Comparison of ENCODE assay signal across 1 cellular context in the genomic region with DNA sequence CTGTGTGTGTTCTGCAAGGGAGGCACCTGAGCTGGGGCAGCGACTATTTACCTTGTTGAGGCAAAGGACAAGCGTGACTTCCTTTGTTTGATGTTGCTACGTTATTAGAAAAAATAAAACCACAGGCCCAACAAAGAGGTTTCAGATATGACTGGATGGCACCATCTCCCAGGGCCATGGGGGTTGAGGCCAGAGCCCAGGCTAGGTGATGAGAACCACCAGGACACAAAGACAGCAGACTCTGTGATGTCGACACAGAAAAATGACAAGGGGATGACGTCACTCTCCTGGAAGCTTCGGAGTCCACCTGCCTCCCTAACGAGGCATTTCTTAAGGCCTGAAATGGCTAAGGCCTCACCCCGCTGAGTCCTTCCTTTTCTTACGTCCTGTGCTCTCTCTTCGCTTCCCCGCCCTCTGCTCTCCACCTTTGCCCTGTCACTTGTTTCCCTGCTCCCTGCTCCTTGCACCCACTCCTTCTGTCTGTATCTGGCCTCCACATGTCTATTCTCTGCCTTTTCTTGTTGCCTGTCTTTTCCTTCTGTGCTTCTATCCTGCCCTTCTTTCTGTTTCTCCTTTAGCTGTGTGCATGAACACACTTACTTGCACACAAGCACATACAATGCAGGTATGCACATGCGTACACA.
A peak's percentile ranks its signal among the peaks of the same experiment; 100 is the strongest.
TF ChIP-seq lines count a peak whose summit lies in the region.

No MANE protein-coding gene starts in this region.

TF ChIP-seq in GM12878, 131 proteins besides CTCF, POLR2A, EP300 and RAD21 (continued from another document and continues in another):
- no peak for TF ChIP-seq IRF5 (IDR thresholded peaks at IDR 0.05; ENCODE audit: borderline replicate concordance)
- TF ChIP-seq RELA (IDR thresholded peaks at IDR 0.05; ENCODE audit: borderline replicate concordance, partially characterized antibody) = no peak
- TF ChIP-seq ZBED1 (IDR thresholded peaks at IDR 0.05; ENCODE audit: borderline replicate concordance) = no peak
- TF ChIP-seq, protein P1, sequence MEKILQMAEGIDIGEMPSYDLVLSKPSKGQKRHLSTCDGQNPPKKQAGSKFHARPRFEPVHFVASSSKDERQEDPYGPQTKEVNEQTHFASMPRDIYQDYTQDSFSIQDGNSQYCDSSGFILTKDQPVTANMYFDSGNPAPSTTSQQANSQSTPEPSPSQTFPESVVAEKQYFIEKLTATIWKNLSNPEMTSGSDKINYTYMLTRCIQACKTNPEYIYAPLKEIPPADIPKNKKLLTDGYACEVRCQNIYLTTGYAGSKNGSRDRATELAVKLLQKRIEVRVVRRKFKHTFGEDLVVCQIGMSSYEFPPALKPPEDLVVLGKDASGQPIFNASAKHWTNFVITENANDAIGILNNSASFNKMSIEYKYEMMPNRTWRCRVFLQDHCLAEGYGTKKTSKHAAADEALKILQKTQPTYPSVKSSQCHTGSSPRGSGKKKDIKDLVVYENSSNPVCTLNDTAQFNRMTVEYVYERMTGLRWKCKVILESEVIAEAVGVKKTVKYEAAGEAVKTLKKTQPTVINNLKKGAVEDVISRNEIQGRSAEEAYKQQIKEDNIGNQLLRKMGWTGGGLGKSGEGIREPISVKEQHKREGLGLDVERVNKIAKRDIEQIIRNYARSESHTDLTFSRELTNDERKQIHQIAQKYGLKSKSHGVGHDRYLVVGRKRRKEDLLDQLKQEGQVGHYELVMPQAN (conservative IDR thresholded peaks at IDR 0.05) = no peak
- TF ChIP-seq REST (IDR thresholded peaks at IDR 0.05; ENCODE audit: low read depth, low read length) = no peak
- no peak for TF ChIP-seq ZNF24 (IDR thresholded peaks at IDR 0.05)
- TF ChIP-seq MXI1 (IDR thresholded peaks at IDR 0.05; ENCODE audit: low read depth, low read length) = no peak
- TF ChIP-seq SRF (IDR thresholded peaks at IDR 0.05; ENCODE audit: low read depth in 2 of 2, low read length in 2 of 2) = no peak
- no peak for TF ChIP-seq CEBPZ (IDR thresholded peaks at IDR 0.05; ENCODE audit: low read depth, low read length)
- no peak for TF ChIP-seq FOS (IDR thresholded peaks at IDR 0.05; ENCODE audit: borderline replicate concordance, extremely low read depth, insufficient read length)
- TF ChIP-seq SUZ12 (IDR thresholded peaks at IDR 0.05; ENCODE audit: unreplicated experiment) = no peak
- no peak for TF ChIP-seq BACH1 (IDR thresholded peaks at IDR 0.05; ENCODE audit: borderline replicate concordance)
- TF ChIP-seq, protein P2, sequence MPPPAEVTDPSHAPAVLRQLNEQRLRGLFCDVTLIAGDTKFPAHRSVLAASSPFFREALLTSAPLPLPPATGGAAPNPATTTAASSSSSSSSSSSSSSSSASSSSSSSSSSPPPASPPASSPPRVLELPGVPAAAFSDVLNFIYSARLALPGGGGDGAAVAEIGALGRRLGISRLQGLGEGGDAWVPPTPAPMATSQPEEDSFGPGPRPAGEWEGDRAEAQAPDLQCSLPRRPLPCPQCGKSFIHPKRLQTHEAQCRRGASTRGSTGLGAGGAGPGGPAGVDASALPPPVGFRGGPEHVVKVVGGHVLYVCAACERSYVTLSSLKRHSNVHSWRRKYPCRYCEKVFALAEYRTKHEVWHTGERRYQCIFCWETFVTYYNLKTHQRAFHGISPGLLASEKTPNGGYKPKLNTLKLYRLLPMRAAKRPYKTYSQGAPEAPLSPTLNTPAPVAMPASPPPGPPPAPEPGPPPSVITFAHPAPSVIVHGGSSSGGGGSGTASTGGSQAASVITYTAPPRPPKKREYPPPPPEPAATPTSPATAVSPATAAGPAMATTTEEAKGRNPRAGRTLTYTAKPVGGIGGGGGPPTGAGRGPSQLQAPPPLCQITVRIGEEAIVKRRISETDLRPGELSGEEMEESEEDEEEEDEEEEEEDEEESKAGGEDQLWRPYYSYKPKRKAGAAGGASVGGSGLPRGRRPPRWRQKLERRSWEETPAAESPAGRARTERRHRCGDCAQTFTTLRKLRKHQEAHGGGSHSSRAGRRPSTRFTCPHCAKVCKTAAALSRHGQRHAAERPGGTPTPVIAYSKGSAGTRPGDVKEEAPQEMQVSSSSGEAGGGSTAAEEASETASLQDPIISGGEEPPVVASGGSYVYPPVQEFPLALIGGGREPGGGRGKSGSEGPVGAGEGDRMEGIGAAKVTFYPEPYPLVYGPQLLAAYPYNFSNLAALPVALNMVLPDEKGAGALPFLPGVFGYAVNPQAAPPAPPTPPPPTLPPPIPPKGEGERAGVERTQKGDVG (CRISPR knock-in tag; IDR thresholded peaks at IDR 0.05) = no peak
- no peak for TF ChIP-seq ATF3 (IDR thresholded peaks at IDR 0.05; ENCODE audit: borderline replicate concordance, extremely low read depth, low read depth, low read length)
- no peak for TF ChIP-seq NFXL1 (IDR thresholded peaks at IDR 0.05; ENCODE audit: borderline replicate concordance)
- TF ChIP-seq, protein P3, sequence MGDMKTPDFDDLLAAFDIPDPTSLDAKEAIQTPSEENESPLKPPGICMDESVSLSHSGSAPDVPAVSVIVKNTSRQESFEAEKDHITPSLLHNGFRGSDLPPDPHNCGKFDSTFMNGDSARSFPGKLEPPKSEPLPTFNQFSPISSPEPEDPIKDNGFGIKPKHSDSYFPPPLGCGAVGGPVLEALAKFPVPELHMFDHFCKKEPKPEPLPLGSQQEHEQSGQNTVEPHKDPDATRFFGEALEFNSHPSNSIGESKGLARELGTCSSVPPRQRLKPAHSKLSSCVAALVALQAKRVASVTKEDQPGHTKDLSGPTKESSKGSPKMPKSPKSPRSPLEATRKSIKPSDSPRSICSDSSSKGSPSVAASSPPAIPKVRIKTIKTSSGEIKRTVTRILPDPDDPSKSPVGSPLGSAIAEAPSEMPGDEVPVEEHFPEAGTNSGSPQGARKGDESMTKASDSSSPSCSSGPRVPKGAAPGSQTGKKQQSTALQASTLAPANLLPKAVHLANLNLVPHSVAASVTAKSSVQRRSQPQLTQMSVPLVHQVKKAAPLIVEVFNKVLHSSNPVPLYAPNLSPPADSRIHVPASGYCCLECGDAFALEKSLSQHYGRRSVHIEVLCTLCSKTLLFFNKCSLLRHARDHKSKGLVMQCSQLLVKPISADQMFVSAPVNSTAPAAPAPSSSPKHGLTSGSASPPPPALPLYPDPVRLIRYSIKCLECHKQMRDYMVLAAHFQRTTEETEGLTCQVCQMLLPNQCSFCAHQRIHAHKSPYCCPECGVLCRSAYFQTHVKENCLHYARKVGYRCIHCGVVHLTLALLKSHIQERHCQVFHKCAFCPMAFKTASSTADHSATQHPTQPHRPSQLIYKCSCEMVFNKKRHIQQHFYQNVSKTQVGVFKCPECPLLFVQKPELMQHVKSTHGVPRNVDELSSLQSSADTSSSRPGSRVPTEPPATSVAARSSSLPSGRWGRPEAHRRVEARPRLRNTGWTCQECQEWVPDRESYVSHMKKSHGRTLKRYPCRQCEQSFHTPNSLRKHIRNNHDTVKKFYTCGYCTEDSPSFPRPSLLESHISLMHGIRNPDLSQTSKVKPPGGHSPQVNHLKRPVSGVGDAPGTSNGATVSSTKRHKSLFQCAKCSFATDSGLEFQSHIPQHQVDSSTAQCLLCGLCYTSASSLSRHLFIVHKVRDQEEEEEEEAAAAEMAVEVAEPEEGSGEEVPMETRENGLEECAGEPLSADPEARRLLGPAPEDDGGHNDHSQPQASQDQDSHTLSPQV (IDR thresholded peaks at IDR 0.05) = no peak
- no peak for TF ChIP-seq NR2C2 (IDR thresholded peaks at IDR 0.05; ENCODE audit: borderline replicate concordance, control insufficient read depth, insufficient read length, low read depth)
- TF ChIP-seq ZSCAN29 (IDR thresholded peaks at IDR 0.05) = no peak
- TF ChIP-seq HDAC6 (IDR thresholded peaks at IDR 0.05; ENCODE audit: unreplicated experiment) = no peak
- no peak; the same call in 1 of the 2 replicates for TF ChIP-seq EED (IDR thresholded peaks at IDR 0.05; ENCODE audit: low read depth)
- TF ChIP-seq SUPT20H (IDR thresholded peaks at IDR 0.05; ENCODE audit: borderline replicate concordance, control insufficient read depth, low read depth, low read length) = no peak
- no peak for TF ChIP-seq ASH2L (IDR thresholded peaks at IDR 0.05; ENCODE audit: borderline replicate concordance, low read depth)
- no peak for TF ChIP-seq POU2F2 (IDR thresholded peaks at IDR 0.05; ENCODE audit: borderline replicate concordance, low read depth, low read length)
- no peak for TF ChIP-seq ZZZ3 (IDR thresholded peaks at IDR 0.05; ENCODE audit: control insufficient read depth, insufficient read length, low read depth)
- TF ChIP-seq SMARCA5 (IDR thresholded peaks at IDR 0.05) = no peak
- no peak for TF ChIP-seq SMAD5 (IDR thresholded peaks at IDR 0.05; ENCODE audit: low read depth)
- 0 out of 2 replicates have a peak, but pooled peaks have one; percentile 13 for TF ChIP-seq IRF4 (IDR thresholded peaks at IDR 0.05; ENCODE audit: low read depth, low read length)
- peak; percentile 62; the same call in 1 of the 2 replicates for TF ChIP-seq ATF2 (IDR thresholded peaks at IDR 0.05; ENCODE audit: low read length)
- TF ChIP-seq NBN (IDR thresholded peaks at IDR 0.05) = no peak; the same call in none of the 2 replicates
- no peak for TF ChIP-seq EZH2 (IDR thresholded peaks at IDR 0.05; ENCODE audit: borderline replicate concordance, control insufficient read depth, low read depth, low read length)
- TF ChIP-seq GABPA (IDR thresholded peaks at IDR 0.05; ENCODE audit: low read depth) = no peak
- no peak for TF ChIP-seq TAF1 (IDR thresholded peaks at IDR 0.05; ENCODE audit: borderline replicate concordance, low read depth, low read length)
